ENCODE assay signal across 18 cellular contexts in genomic region chr19:33428627-33429013, GRCh38.
"Had no signal": no experiment of that assay in that cellular context is flagged by ENCODE, and none has a peak within 500 bp of the region (broad histone marks: within the 10 kb centered on the region; RNA-seq: fewer than 3 reads in every experiment).

No MANE protein-coding gene starts in this region.

- DNase-seq: activated CD4-positive, alpha-beta T cell treated with anti-CD3 and anti-CD28 coated beads for 36 hours; activated CD4-positive, alpha-beta T cell treated with anti-CD3 and anti-CD28 coated beads, Interleukin-2, amount 50 U/mL, for 48 hours; activated naive CD4-positive, alpha-beta T cell treated with anti-CD3 and anti-CD28 coated beads for 36 hours; activated naive CD8-positive, alpha-beta T cell treated with anti-CD3 and anti-CD28 coated beads, Interleukin-2, amount 50 U/mL, for 24 hours; anterior cingulate cortex; central memory CD4-positive, alpha-beta T cell; colonic mucosa; foreskin keratinocyte; mesendoderm; retina; stimulated activated CD4-positive, alpha-beta T cell treated with anti-CD3 and anti-CD28 coated beads, Interleukin-12 subunit alpha, Interleukin-12 subunit beta, amount 100 ng/mL, for 4 hours; stimulated activated CD4-positive, alpha-beta T cell treated with anti-CD3 and anti-CD28 coated beads, Interleukin-1b, Interleukin-23, amount 100 ng/mL, for 48 hours; stimulated activated naive CD4-positive, alpha-beta T cell treated with Interleukin-2 at 50 U/mL for 16 hours; T-helper 2 cell; tibial artery; uterus had no signal

- H3K4me1 ChIP-seq: colonic mucosa, foreskin keratinocyte, tibial artery, uterus had no signal

- H3K27ac ChIP-seq: colonic mucosa, foreskin keratinocyte, neutrophil, tibial artery, uterus had no signal

- H3K4me3 ChIP-seq: colonic mucosa, tibial artery, uterus had no signal

- H3K9me3 ChIP-seq: colonic mucosa, neutrophil, tibial artery, uterus had no signal

- ATAC-seq: activated CD4-positive, alpha-beta T cell treated with anti-CD3 and anti-CD28 coated beads for 36 hours; activated naive CD8-positive, alpha-beta T cell treated with anti-CD3 and anti-CD28 coated beads, Interleukin-2, amount 50 U/mL, for 24 hours; foreskin keratinocyte; naive thymus-derived CD8-positive, alpha-beta T cell had no signal

- H3K36me3 ChIP-seq: colonic mucosa, neutrophil, tibial artery, uterus had no signal

- H3K27me3 ChIP-seq: colonic mucosa, tibial artery, uterus had no signal
